ENCODE assay signal across 8 cellular contexts in genomic region chr2:240999001-240999791, GRCh38. TPM values are rescaled to one million over a fixed set of nuclear protein-coding genes. Genes with fewer than 3 reads are reported as not detected.
DNase-seq lines count a peak whose midpoint lies in the region; ATAC-seq and TF ChIP-seq lines count a peak whose summit lies in the region.

No MANE protein-coding gene starts in this region.

- no peak for ATAC-seq in HG03442 (IDR thresholded peaks at IDR 0.05; ENCODE audit: unreplicated experiment)
- ATAC-seq in GM18873 (IDR thresholded peaks at IDR 0.05; ENCODE audit: low FRiP score, unreplicated experiment) = no peak

- H3K27me3 ChIP-seq in mononuclear cell (ENCODE audit: insufficient read depth, low read length) (peaks cover 15% of the 10 kb centered on the region), uterus (no peaks in the 10 kb centered on the region)

- peaks cover 20% of the 10 kb centered on the region for H3K27me3 Mint-ChIP-seq in activated naive CD4-positive, alpha-beta T cell treated with anti-CD3 and anti-CD28 coated beads for 36 hours (ENCODE audit: low read depth)

- H3K9me3 ChIP-seq in mononuclear cell (ENCODE audit: low read depth, low read length) (peaks cover 7% of the 10 kb centered on the region), uterus (peaks cover 0 to 11% of the 10 kb centered on the region in 2 donors)

- intact Hi-C loops in activated naive CD4-positive, alpha-beta T cell treated with anti-CD3 and anti-CD28 coated beads for 36 hours (cut with micrococcal nuclease) = no loop called here
- intact Hi-C loops in uterus (cut with DNase I; ENCODE audit: low total_unique reads) = no loop called here

- DNase-seq in activated naive CD4-positive, alpha-beta T cell treated with anti-CD3 and anti-CD28 coated beads for 36 hours = peak; percentile 5
- no peak for DNase-seq in activated naive CD4-positive, alpha-beta T cell treated with Interleukin-2 at 50 U/mL for 16 hours
- DNase-seq in ecto neural progenitor cell (ENCODE audit: low spot score) = peak; percentile 47
- DNase-seq in uterus = peak; percentile 15 to 40
- no peak for DNase-seq in C1 segment of cervical spinal cord (lab: John Stamatoyannopoulos, UW)

- H3K4me1 Mint-ChIP-seq in activated naive CD4-positive, alpha-beta T cell treated with anti-CD3 and anti-CD28 coated beads for 36 hours (ENCODE audit: low read depth) = peaks cover 14% of the 10 kb centered on the region

- peak overlapping the region; percentile 76 to 91 for H3K27ac ChIP-seq in uterus

- no peak for TF ChIP-seq POLR2A in uterus (IDR thresholded peaks at IDR 0.05)

- peaks cover 12% of the 10 kb centered on the region for H3K9me3 Mint-ChIP-seq in activated naive CD4-positive, alpha-beta T cell treated with anti-CD3 and anti-CD28 coated beads for 36 hours

- CTCF ChIA-PET in activated naive CD4-positive, alpha-beta T cell treated with anti-CD3 and anti-CD28 coated beads for 36 hours (lab: Charles Lee) = no interaction called here

- peak overlapping the region; percentile 33 for H3K4me3 ChIP-seq in mononuclear cell (ENCODE audit: low read length)
- H3K4me3 ChIP-seq in uterus = peak overlapping the region; percentile 45 to 74

- no peak for TF ChIP-seq CTCF in uterus (IDR thresholded peaks at IDR 0.05)

- no peak overlapping the region for H3K4me3 Mint-ChIP-seq in activated naive CD4-positive, alpha-beta T cell treated with anti-CD3 and anti-CD28 coated beads for 36 hours

- H3K36me3 Mint-ChIP-seq in activated naive CD4-positive, alpha-beta T cell treated with anti-CD3 and anti-CD28 coated beads for 36 hours (ENCODE audit: low read depth) = no peaks in the 10 kb centered on the region

- no peak overlapping the region for H3K27ac Mint-ChIP-seq in activated naive CD4-positive, alpha-beta T cell treated with anti-CD3 and anti-CD28 coated beads for 36 hours

- no peaks in the 10 kb centered on the region for H3K36me3 ChIP-seq in uterus

- H3K4me1 ChIP-seq in mononuclear cell (ENCODE audit: insufficient read depth, low read length) (peaks cover 17% of the 10 kb centered on the region), uterus (peaks cover 5 to 16% of the 10 kb centered on the region in 2 donors)

RNA-seq across cellular contexts. Expression of gene SNED1, which starts 0.8 kb away (rescaled TPM):
- total RNA-seq in activated naive CD4-positive, alpha-beta T cell treated with anti-CD3 and anti-CD28 coated beads for 36 hours = under 1 TPM; 0.35 to 0.60 TPM
- 8.2 TPM for total RNA-seq in mononuclear cell
- total RNA-seq in uterus = 10 to 100 TPM; 18.5 to 87.1 (median 21.9) TPM

Comparison
In these comparisons a context has a peak if more than half of its experiments do, and no peak if none do; other contexts are left out.
1. DNase-seq: peak in activated naive CD4-positive, alpha-beta T cell treated with anti-CD3 and anti-CD28 coated beads for 36 hours (single experiment), ecto neural progenitor cell (single experiment) and uterus (2 of 2); none in activated naive CD4-positive, alpha-beta T cell treated with Interleukin-2 at 50 U/mL for 16 hours (single experiment) and C1 segment of cervical spinal cord (0 of 14).